ENCODE assay signal across 13 cellular contexts in genomic region chr5:78611161-78611605, GRCh38. TPM values are rescaled to one million over a fixed set of nuclear protein-coding genes. Genes with fewer than 3 reads are reported as not detected.
DNase-seq lines count a peak whose midpoint lies in the region; ATAC-seq, FAIRE-seq and TF ChIP-seq lines count a peak whose summit lies in the region.
"Had no signal": no experiment of that assay in that cellular context is flagged by ENCODE, and none has a peak within 500 bp of the region (broad histone marks: within the 10 kb centered on the region; RNA-seq: fewer than 3 reads in every experiment).

No MANE protein-coding gene starts in this region.

- DNase-seq in EL (peak; percentile 78), right atrium auricular region (ENCODE audit: low spot score) (no peak), pancreas (peak in 1 of 6 donors; percentile 53), NCI-H1105 (lab: John Stamatoyannopoulos, UW) (no peak), medulla oblongata (ENCODE audit: extremely low spot score) (no peak), T-helper 17 cell (no peak), pons (ENCODE audit: low spot score) (no peak)
- DNase-seq: activated gamma-delta T cell treated with Interleukin-2 at 50 U/mL for 16 hours, cortex of kidney, foreskin keratinocyte, NCI-H345 had no signal

- no peak overlapping the region for H3K4me3 Mint-ChIP-seq in T-helper 17 cell
- H3K4me3 Mint-ChIP-seq: B cell had no signal

- no peak overlapping the region for H3K27ac Mint-ChIP-seq in T-helper 17 cell
- H3K27ac Mint-ChIP-seq: B cell had no signal

- peaks cover 2% of the 10 kb centered on the region for H3K36me3 Mint-ChIP-seq in T-helper 17 cell (ENCODE audit: low read depth)

- H3K27me3 ChIP-seq in right atrium auricular region = no peaks in the 10 kb centered on the region
- H3K27me3 ChIP-seq in pancreas = no peaks in the 10 kb centered on the region
- H3K27me3 ChIP-seq: foreskin keratinocyte had no signal

- TF ChIP-seq CTCF in right atrium auricular region (IDR thresholded peaks at IDR 0.05) (no peak), pancreas (IDR thresholded peaks at IDR 0.05) (no peak)

- H3K36me3 ChIP-seq in right atrium auricular region (no peaks in the 10 kb centered on the region), pancreas (no peaks in the 10 kb centered on the region)

- peaks cover 18% of the 10 kb centered on the region for H3K27me3 Mint-ChIP-seq in T-helper 17 cell
- H3K27me3 Mint-ChIP-seq: B cell had no signal

- ATAC-seq in SK-N-SH treated with all-trans-retinoic acid at 6 μM for 48 hours (peak; percentile 60), pancreas (peak; percentile 58 to 69 (median 61)), T-helper 17 cell (no peak)
- ATAC-seq: foreskin keratinocyte had no signal

- peak overlapping the region; percentile 17 to 55 for H3K27ac ChIP-seq in right atrium auricular region
- no peak overlapping the region for H3K27ac ChIP-seq in pancreas
- H3K27ac ChIP-seq: foreskin keratinocyte had no signal

- no peak for FAIRE-seq in pancreas (lab: Jason Lieb, UNC)

- peaks cover 2% of the 10 kb centered on the region for H3K4me1 Mint-ChIP-seq in T-helper 17 cell
- H3K4me1 Mint-ChIP-seq: B cell had no signal

- WGBS in pancreas, 2 donors = 52 to 66% methylated on average over 4 of the region's 4 CpGs

- peaks cover 0 to 27% of the 10 kb centered on the region in 2 donors for H3K4me1 ChIP-seq in right atrium auricular region
- no peaks in the 10 kb centered on the region for H3K4me1 ChIP-seq in pancreas

- intact Hi-C loops in pancreas (cut with DNase I) = no loop called here

- H3K4me3 ChIP-seq in right atrium auricular region = no peak overlapping the region
- H3K4me3 ChIP-seq in pancreas = no peak overlapping the region

- H3K9me3 ChIP-seq in right atrium auricular region = no peaks in the 10 kb centered on the region
- H3K9me3 ChIP-seq in pancreas = no peaks in the 10 kb centered on the region
- no peaks in the 10 kb centered on the region for H3K9me3 ChIP-seq in T-helper 17 cell (ENCODE audit: control insufficient read depth, low read length, poor library complexity, severe bottlenecking)

TF ChIP-seq in SK-N-SH treated with all-trans-retinoic acid at 6 μM for 48 hours, 23 proteins besides CTCF, POLR2A, EP300 and RAD21:
- TF ChIP-seq CSDC2 (CRISPR knock-in tag; IDR thresholded peaks at IDR 0.05) = no peak; the same call in 1 of the 2 replicates
- TF ChIP-seq, protein P1, sequence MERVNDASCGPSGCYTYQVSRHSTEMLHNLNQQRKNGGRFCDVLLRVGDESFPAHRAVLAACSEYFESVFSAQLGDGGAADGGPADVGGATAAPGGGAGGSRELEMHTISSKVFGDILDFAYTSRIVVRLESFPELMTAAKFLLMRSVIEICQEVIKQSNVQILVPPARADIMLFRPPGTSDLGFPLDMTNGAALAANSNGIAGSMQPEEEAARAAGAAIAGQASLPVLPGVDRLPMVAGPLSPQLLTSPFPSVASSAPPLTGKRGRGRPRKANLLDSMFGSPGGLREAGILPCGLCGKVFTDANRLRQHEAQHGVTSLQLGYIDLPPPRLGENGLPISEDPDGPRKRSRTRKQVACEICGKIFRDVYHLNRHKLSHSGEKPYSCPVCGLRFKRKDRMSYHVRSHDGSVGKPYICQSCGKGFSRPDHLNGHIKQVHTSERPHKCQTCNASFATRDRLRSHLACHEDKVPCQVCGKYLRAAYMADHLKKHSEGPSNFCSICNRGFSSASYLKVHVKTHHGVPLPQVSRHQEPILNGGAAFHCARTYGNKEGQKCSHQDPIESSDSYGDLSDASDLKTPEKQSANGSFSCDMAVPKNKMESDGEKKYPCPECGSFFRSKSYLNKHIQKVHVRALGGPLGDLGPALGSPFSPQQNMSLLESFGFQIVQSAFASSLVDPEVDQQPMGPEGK (CRISPR knock-in tag; IDR thresholded peaks at IDR 0.05; ENCODE audit: borderline replicate concordance) = no peak
- TF ChIP-seq TCF4 (CRISPR knock-in tag; IDR thresholded peaks at IDR 0.05; ENCODE audit: borderline replicate concordance) = no peak
- TF ChIP-seq GLIS3 (CRISPR knock-in tag; IDR thresholded peaks at IDR 0.05) = no peak

RNA-seq across cellular contexts. Expression of gene LHFPL2, which starts 37.4 kb away (rescaled TPM):
- total RNA-seq in right atrium auricular region (10 to 100 TPM in 1 of 2 donors, 1 to 10 TPM in 1; 9.9 to 15.9 TPM), pancreas (10 to 100 TPM; 10.7 to 28.4 (median 15.3) TPM), T-helper 17 cell (1 to 10 TPM; 1.3 to 4.3 TPM)
- polyA plus RNA-seq in pancreas = 1 to 10 TPM; 4.0 to 5.0 TPM

Comparison
In these comparisons a context has a peak if more than half of its experiments do, and no peak if none do; other contexts are left out.
1. H3K27ac ChIP-seq: peak in right atrium auricular region (2 of 2); none in pancreas (0 of 4).